8 cellular contexts compared by ENCODE assay signal in genomic region chrX:385736-386135, GRCh38. TPM values are rescaled to one million over a fixed set of nuclear protein-coding genes. Genes with fewer than 3 reads are reported as not detected.
DNase-seq lines count a peak whose midpoint lies in the region; ATAC-seq, FAIRE-seq and TF ChIP-seq lines count a peak whose summit lies in the region.
"Not testable (repeated sequence)": the region's sequence is repeated elsewhere in the genome, so short reads cannot be mapped to it uniquely, and the experiment has no call there.

No MANE protein-coding gene starts in this region.

- peak overlapping the region; percentile 99 for H3K4me3 ChIP-seq in Caco-2 (ENCODE audit: low read depth, low read length)
- peak overlapping the region; percentile 78 for H3K4me3 ChIP-seq in epithelial cell of esophagus (ENCODE audit: low read length)
- peak overlapping the region; percentile 80 to 93 (median 92) for H3K4me3 ChIP-seq in keratinocyte (ENCODE audit: control insufficient read depth in 2 of 3, extremely low read depth in 1 of 3, insufficient read depth in 2 of 3, low read depth in 1 of 3, low read length in 3 of 3)
- H3K4me3 ChIP-seq in osteoblast (ENCODE audit: insufficient read depth, low read length): peak overlapping the region; percentile 81
- H3K4me3 ChIP-seq in tibial artery: peak overlapping the region; percentile 82 to 84

- peak overlapping the region; percentile 99 for H3K9ac ChIP-seq in keratinocyte (ENCODE audit: control insufficient read depth, extremely low read depth, insufficient read depth, low read length)

- H3K79me2 ChIP-seq in keratinocyte (ENCODE audit: control insufficient read depth, insufficient read depth, low read length); osteoblast (ENCODE audit: insufficient read depth, low read length): not testable (repeated sequence)

- not testable (repeated sequence) for TF ChIP-seq CTCF in Caco-2 (IDR thresholded peaks at IDR 0.05; ENCODE audit: insufficient read depth in 1 of 2, low read depth in 1 of 2, low read length in 1 of 2, severe bottlenecking in 1 of 2, unreplicated experiment in 1 of 2); epithelial cell of esophagus (IDR thresholded peaks at IDR 0.05; ENCODE audit: insufficient read depth, low read depth, low read length, missing control alignments); keratinocyte (optimal IDR thresholded peaks at IDR 0.05 in 1 of 3, IDR thresholded peaks at IDR 0.05 in 1 of 3, conservative IDR thresholded peaks at IDR 0.05 in 1 of 3; ENCODE audit: extremely low read depth in 1 of 3, insufficient read depth in 2 of 3, low read length in 3 of 3); osteoblast (IDR thresholded peaks at IDR 0.05; ENCODE audit: extremely low read depth, low read depth, low read length); tibial artery (IDR thresholded peaks at IDR 0.05)

- not testable (repeated sequence) for H3K4me1 Mint-ChIP-seq in Caco-2 (ENCODE audit: low read depth, unreplicated experiment)
- H3K4me1 Mint-ChIP-seq in T-helper 2 cell treated with Interferon-gamma antibody and Interleukin-4, amounts not matched to agents 5 μg/mL and 100 μg/mL, for 36 hours (ENCODE audit: low read depth): peaks cover 11% of the 10 kb centered on the region
- peaks cover 14% of the 10 kb centered on the region for H3K4me1 Mint-ChIP-seq in activated naive CD8-positive, alpha-beta T cell treated with anti-CD3 and anti-CD28 coated beads, Interleukin-2, amount 50 U/mL, for 24 hours

- CTCF ChIA-PET in Caco-2 (lab: Charles Lee): not testable (repeated sequence)

- not testable (repeated sequence) for H3K27me3 ChIP-seq in Caco-2 (replicated peaks; ENCODE audit: control insufficient read depth, insufficient read depth, low read length); keratinocyte (ENCODE audit: control insufficient read depth, extremely low read depth, insufficient read depth, low read length); osteoblast (ENCODE audit: insufficient read depth, low read length); tibial artery

- H3K36me3 Mint-ChIP-seq in Caco-2 (ENCODE audit: insufficient read depth, unreplicated experiment): peaks cover 12% of the 10 kb centered on the region
- H3K36me3 Mint-ChIP-seq in T-helper 2 cell treated with Interferon-gamma antibody and Interleukin-4, amounts not matched to agents 5 μg/mL and 100 μg/mL, for 36 hours (ENCODE audit: low read depth); activated naive CD8-positive, alpha-beta T cell treated with anti-CD3 and anti-CD28 coated beads, Interleukin-2, amount 50 U/mL, for 24 hours (ENCODE audit: low read depth): not testable (repeated sequence)

- not testable (repeated sequence) for H3K4me1 ChIP-seq in Caco-2; keratinocyte (ENCODE audit: control insufficient read depth, extremely low read depth, insufficient read depth, low read length); osteoblast (ENCODE audit: insufficient read depth, low read length)
- H3K4me1 ChIP-seq in tibial artery: peaks cover 0 to 16% (median 12%) of the 10 kb centered on the region in 4 donors

- not testable (repeated sequence) for H4K20me1 ChIP-seq in keratinocyte (ENCODE audit: control insufficient read depth, extremely low read depth, insufficient read depth, low read length); osteoblast (ENCODE audit: insufficient read depth, low read length)

- H3K9me3 ChIP-seq in Caco-2; keratinocyte (ENCODE audit: control insufficient read depth, low read depth, low read length); osteoblast (ENCODE audit: low read depth, low read length); tibial artery: not testable (repeated sequence)

- H3K4me2 ChIP-seq in keratinocyte (ENCODE audit: control insufficient read depth, extremely low read depth, insufficient read depth, low read depth, low read length) (peak overlapping the region; percentile 76), osteoblast (ENCODE audit: insufficient read depth, low read length) (peak overlapping the region; percentile 85)

- not testable (repeated sequence) for H3K9me3 Mint-ChIP-seq in Caco-2 (ENCODE audit: unreplicated experiment); T-helper 2 cell treated with Interferon-gamma antibody and Interleukin-4, amounts not matched to agents 5 μg/mL and 100 μg/mL, for 36 hours; activated naive CD8-positive, alpha-beta T cell treated with anti-CD3 and anti-CD28 coated beads, Interleukin-2, amount 50 U/mL, for 24 hours

- peak overlapping the region; percentile 52 for H2AFZ ChIP-seq in keratinocyte (ENCODE audit: control insufficient read depth, low read length)
- not testable (repeated sequence) for H2AFZ ChIP-seq in osteoblast (ENCODE audit: low read length)

- BruUV-seq in Caco-2 (replicated peaks; lab: Mats Ljungman, UMichigan): TSS peak; percentile 58

- not testable (repeated sequence) for DNase-seq in Caco-2; T-helper 2 cell treated with Interferon-gamma antibody and Interleukin-4, amounts not matched to agents 5 μg/mL and 100 μg/mL, for 36 hours (ENCODE audit: low spot score); epithelial cell of esophagus (ENCODE audit: low read depth); keratinocyte (ENCODE audit: low read depth, low spot score); osteoblast (ENCODE audit: insufficient read length, low spot score, missing footprints); tibial artery
- peak; percentile 48 for DNase-seq in KBM-7
- peak; percentile 16 for DNase-seq in activated naive CD8-positive, alpha-beta T cell treated with anti-CD3 and anti-CD28 coated beads, Interleukin-2, amount 50 U/mL, for 24 hours

- H3K4me3 Mint-ChIP-seq in Caco-2 (ENCODE audit: unreplicated experiment): peak overlapping the region; percentile 54
- peak overlapping the region; percentile 64 for H3K4me3 Mint-ChIP-seq in T-helper 2 cell treated with Interferon-gamma antibody and Interleukin-4, amounts not matched to agents 5 μg/mL and 100 μg/mL, for 36 hours
- H3K4me3 Mint-ChIP-seq in activated naive CD8-positive, alpha-beta T cell treated with anti-CD3 and anti-CD28 coated beads, Interleukin-2, amount 50 U/mL, for 24 hours: peak overlapping the region; percentile 71

- not testable (repeated sequence) for ATAC-seq in activated naive CD8-positive, alpha-beta T cell treated with anti-CD3 and anti-CD28 coated beads, Interleukin-2, amount 50 U/mL, for 24 hours

- H3K27ac Mint-ChIP-seq in Caco-2 (ENCODE audit: unreplicated experiment): not testable (repeated sequence)
- H3K27ac Mint-ChIP-seq in T-helper 2 cell treated with Interferon-gamma antibody and Interleukin-4, amounts not matched to agents 5 μg/mL and 100 μg/mL, for 36 hours: peak overlapping the region; percentile 77
- peak overlapping the region; percentile 39 for H3K27ac Mint-ChIP-seq in activated naive CD8-positive, alpha-beta T cell treated with anti-CD3 and anti-CD28 coated beads, Interleukin-2, amount 50 U/mL, for 24 hours

- in situ Hi-C loops in KBM-7 (cut with MboI; ENCODE audit: low pct_unique_long_range_greater_than_20kb, low sequenced_read_pairs): not testable (repeated sequence)

- POLR2A ChIA-PET in Caco-2 (lab: Charles Lee): not testable (repeated sequence)

- not testable (repeated sequence) for FAIRE-seq in keratinocyte (lab: Jason Lieb, UNC)

- not testable (repeated sequence) for H3K36me3 ChIP-seq in Caco-2 (ENCODE audit: control insufficient read depth, insufficient read depth, low read length); keratinocyte (ENCODE audit: control insufficient read depth in 2 of 2, extremely low read depth in 1 of 2, insufficient read depth in 2 of 2, low read length in 2 of 2); osteoblast (ENCODE audit: insufficient read depth, low read length); tibial artery

- H3K27ac ChIP-seq in keratinocyte (ENCODE audit: control insufficient read depth, insufficient read depth, low read length): peak overlapping the region; percentile 26
- not testable (repeated sequence) for H3K27ac ChIP-seq in osteoblast (ENCODE audit: low read depth, low read length); tibial artery

- not testable (repeated sequence) for H3K27me3 Mint-ChIP-seq in Caco-2 (ENCODE audit: insufficient read depth, unreplicated experiment); T-helper 2 cell treated with Interferon-gamma antibody and Interleukin-4, amounts not matched to agents 5 μg/mL and 100 μg/mL, for 36 hours (ENCODE audit: low read depth); activated naive CD8-positive, alpha-beta T cell treated with anti-CD3 and anti-CD28 coated beads, Interleukin-2, amount 50 U/mL, for 24 hours

- dilution Hi-C loops in keratinocyte (cut with MboI; ENCODE audit: extremely low pct_ligation_motif_present, low sequenced_read_pairs): not testable (repeated sequence)

- not testable (repeated sequence) for H3K9me1 ChIP-seq in keratinocyte (ENCODE audit: control insufficient read depth, extremely low read depth, insufficient read depth, low read length)

- intact Hi-C loops in Caco-2 (cut with micrococcal nuclease; ENCODE audit: unreplicated experiment) (loop anchor here (2.0 kb wide), 2 partner anchors 13 to 67 kb away; partner anchors contain the start of gene GTPBP6), tibial artery (cut with DNase I; ENCODE audit: low total_unique reads) (loop anchor here (5.0 kb wide), 1 partner anchor 68 kb away; the partner anchor contains the start of gene GTPBP6)

RNA-seq across cellular contexts. Expression of gene PPP2R3B, which starts 1.0 kb away (rescaled TPM):
- total RNA-seq in Caco-2 (2022) (57.9 and 71.3 TPM in 2 replicates), osteoblast (10.3 and 13.4 TPM in 2 replicates)
- 5.5 to 7.5 TPM (median 6.6 TPM) in 3 replicates for polyA plus RNA-seq in keratinocyte
- polyA plus RNA-seq in keratinocyte (2011; ENCODE audit: low read depth): 17.7 TPM
- 3.0 and 3.8 TPM in 2 replicates for polyA plus RNA-seq in keratinocyte (2011; cell fraction: cytosol; rRNA removed)
- polyA plus RNA-seq in keratinocyte (2011; cell fraction: nucleus; rRNA removed): 12.7 and 17.4 TPM in 2 replicates
- polyA plus RNA-seq in keratinocyte (2012; ENCODE audit: low replicate concordance): 7.4 and 11.8 TPM in 2 replicates
- 4.2 to 11.7 TPM (median 5.4 TPM) in 3 replicates for polyA minus RNA-seq in keratinocyte
- polyA minus RNA-seq in keratinocyte (2011; cell fraction: cytosol; rRNA and poly(A)+ RNA removed): 6.9 TPM
- polyA minus RNA-seq in keratinocyte (2011; cell fraction: nucleus; rRNA and poly(A)+ RNA removed): 6.4 and 8.2 TPM in 2 replicates
